31 cellular contexts compared by ENCODE assay signal in the genomic region with DNA sequence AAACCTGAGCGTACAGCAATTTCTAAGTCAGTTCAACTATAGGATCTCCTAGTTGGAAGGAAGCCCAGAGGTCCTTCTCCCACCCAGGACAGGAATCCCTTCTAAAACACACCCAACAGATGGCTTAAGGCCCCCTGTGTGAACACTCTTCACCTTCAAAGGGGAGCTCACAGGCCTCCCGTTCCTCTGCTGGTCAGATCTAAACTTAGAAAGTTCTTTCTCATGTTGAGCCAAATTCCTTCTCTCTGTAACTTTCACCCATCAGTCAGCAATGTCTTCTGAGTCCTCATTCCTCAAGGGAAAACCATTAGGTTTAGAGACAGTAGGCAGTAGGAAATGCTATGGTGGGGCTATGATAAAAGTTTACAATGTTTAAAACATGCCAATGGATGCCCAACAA.
"Had no signal": no experiment of that assay in that cellular context is flagged by ENCODE, and none has a peak within 500 bp of the region (broad histone marks: within the 10 kb centered on the region; RNA-seq: fewer than 3 reads in every experiment).

No MANE protein-coding gene starts in this region.

- H3K4me1 Mint-ChIP-seq: nephron progenitor cell had no signal

- DNase-seq: activated CD4-positive, alpha-beta T cell treated with anti-CD3 and anti-CD28 coated beads for 48 hours; activated CD4-positive, alpha-beta T cell treated with anti-CD3 and anti-CD28 coated beads, Interleukin-2, amount 50 U/mL, for 48 hours; activated CD8-positive, alpha-beta memory T cell treated with anti-CD3 and anti-CD28 coated beads for 24 hours; activated effector memory CD4-positive, alpha-beta T cell treated with Interleukin-2 at 50 U/mL for 16 hours; activated naive CD4-positive, alpha-beta T cell treated with Interleukin-2 at 50 U/mL for 16 hours; activated naive CD8-positive, alpha-beta T cell treated with anti-CD3 and anti-CD28 coated beads for 36 hours; adrenal gland; aorta; brain microvascular endothelial cell; effector CD8-positive, alpha-beta T cell; esophagus squamous epithelium; left lung; lower lobe of right lung; mesenchymal stem cell; nephron progenitor cell; ovary; small intestine; stimulated activated CD4-positive, alpha-beta T cell treated with anti-CD3 and anti-CD28 coated beads, Interleukin-4, amount 100 ng/mL, for 24 hours; T1000; trophoblast cell; uterus; WERI-Rb-1 had no signal

- H3K27me3 Mint-ChIP-seq: central memory CD8-positive, alpha-beta T cell; progenitor cell of endocrine pancreas; stimulated activated naive CD8-positive, alpha-beta T cell treated with anti-CD3 and anti-CD28 coated beads, Interleukin-15, Interleukin-2, amounts not matched to agents 100 ng/mL and 50 ng/mL, for 24 hours had no signal

- H3K27ac Mint-ChIP-seq: activated naive CD8-positive, alpha-beta T cell treated with anti-CD3 and anti-CD28 coated beads for 36 hours; nephron progenitor cell; progenitor cell of endocrine pancreas; stimulated activated effector memory CD8-positive, alpha-beta T cell treated with anti-CD3 and anti-CD28 coated beads, Interleukin-12 subunit alpha, Interleukin-12 subunit beta, amount 100 ng/mL, for 72 hours; stimulated activated naive CD8-positive, alpha-beta T cell treated with anti-CD3 and anti-CD28 coated beads, Interleukin-15, Interleukin-2, amounts not matched to agents 100 ng/mL and 50 ng/mL, for 24 hours had no signal

- H3K4me1 ChIP-seq: adrenal gland, uterus had no signal

- H3K27ac ChIP-seq: adrenal gland, brain microvascular endothelial cell, epithelial cell of prostate, esophagus squamous epithelium, left lung, lower lobe of right lung, neutrophil, ovary, thoracic aorta, uterus, WERI-Rb-1 had no signal

- ATAC-seq: activated CD4-positive, CD25-positive, alpha-beta regulatory T cell treated with anti-CD3 and anti-CD28 coated beads, Interleukin-2, amount 50 U/mL, for 24 hours; left lung; lower lobe of right lung; sciatic nerve; stimulated activated effector memory CD8-positive, alpha-beta T cell treated with anti-CD3 and anti-CD28 coated beads, Interleukin-12 subunit alpha, Interleukin-12 subunit beta, amount 100 ng/mL, for 72 hours had no signal

- H3K9me3 ChIP-seq: adrenal gland, ovary had no signal

- H3K36me3 ChIP-seq: adrenal gland, brain microvascular endothelial cell, esophagus squamous epithelium, left lung, lower lobe of right lung, neutrophil, ovary, thoracic aorta, uterus, WERI-Rb-1 had no signal

- H3K27me3 ChIP-seq: adrenal gland, brain microvascular endothelial cell, esophagus squamous epithelium, left lung, neutrophil, ovary, uterus had no signal

- H3K36me3 Mint-ChIP-seq: stimulated activated effector memory CD8-positive, alpha-beta T cell treated with anti-CD3 and anti-CD28 coated beads, Interleukin-12 subunit alpha, Interleukin-12 subunit beta, amount 100 ng/mL, for 72 hours had no signal

- H3K4me3 Mint-ChIP-seq: activated naive CD8-positive, alpha-beta T cell treated with anti-CD3 and anti-CD28 coated beads for 36 hours; central memory CD8-positive, alpha-beta T cell; nephron progenitor cell; stimulated activated effector memory CD8-positive, alpha-beta T cell treated with anti-CD3 and anti-CD28 coated beads, Interleukin-12 subunit alpha, Interleukin-12 subunit beta, amount 100 ng/mL, for 72 hours; stimulated activated naive CD8-positive, alpha-beta T cell treated with anti-CD3 and anti-CD28 coated beads, Interleukin-15, Interleukin-2, amounts not matched to agents 100 ng/mL and 50 ng/mL, for 24 hours had no signal

- H3K4me3 ChIP-seq: adrenal gland, esophagus squamous epithelium, left lung, lower lobe of right lung, ovary, thoracic aorta, uterus had no signal
